ENCODE assay signal across 25 cellular contexts in the genomic region with DNA sequence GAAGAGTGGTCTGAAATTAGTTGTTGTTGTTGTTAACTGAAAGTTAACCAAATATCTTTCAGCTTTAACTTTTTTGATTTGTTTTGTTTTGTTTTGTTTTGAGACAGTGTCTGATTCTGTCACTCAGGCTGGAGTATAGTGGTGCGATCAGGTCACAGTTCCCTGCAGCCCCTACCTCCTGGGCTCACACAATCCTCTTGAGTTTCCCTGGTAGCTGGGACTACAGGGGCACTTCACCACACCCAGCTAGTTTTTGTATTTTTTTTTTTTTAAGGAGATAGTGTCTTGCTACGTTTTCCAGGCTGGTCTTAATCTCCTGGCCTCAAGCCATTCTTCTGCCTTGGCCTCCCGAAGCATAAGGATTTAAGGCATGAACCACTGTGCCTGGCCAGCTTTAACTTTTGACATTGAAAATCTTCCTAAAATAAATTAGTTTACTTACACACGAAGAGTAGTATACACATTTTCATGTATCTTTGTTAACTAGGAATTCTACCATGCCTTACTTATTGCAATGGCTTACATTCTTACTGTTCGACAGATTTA. TPM values are rescaled to one million over a fixed set of nuclear protein-coding genes. Genes with fewer than 3 reads are reported as not detected.
"Had no signal": no experiment of that assay in that cellular context is flagged by ENCODE, and none has a peak within 500 bp of the region (broad histone marks: within the 10 kb centered on the region; RNA-seq: fewer than 3 reads in every experiment).

No MANE protein-coding gene starts in this region.

- H3K27ac ChIP-seq: brain microvascular endothelial cell, gastrocnemius medialis, lower lobe of right lung had no signal

- ATAC-seq: activated naive CD8-positive, alpha-beta T cell treated with anti-CD3 and anti-CD28 coated beads, Interleukin-2, amount 50 U/mL, for 24 hours; gastrocnemius medialis; left colon; lower lobe of right lung; sciatic nerve; stimulated activated naive B cell treated with anti-CD40 and anti-IgM and Interleukin-4, amounts not matched to agents 10 μg/mL and 1 μg/mL and 100 μg/mL, for 72 hours; T-helper 17 cell had no signal

- H3K9me3 Mint-ChIP-seq: activated CD4-positive, alpha-beta memory T cell treated with anti-CD3 and anti-CD28 coated beads, Interleukin-2, amount 10 ng/mL, durations not matched to agents 7 days and 5 days; activated CD4-positive, alpha-beta T cell treated with anti-CD3 and anti-CD28 coated beads, Interleukin-2, amount 10 ng/mL, durations not matched to agents 24 days and 14 days; activated naive CD8-positive, alpha-beta T cell treated with anti-CD3 and anti-CD28 coated beads, Interleukin-2, amount 50 U/mL, for 24 hours; naive B cell; stimulated activated naive B cell treated with anti-CD40 and anti-IgM and Interleukin-4, amounts not matched to agents 10 μg/mL and 1 μg/mL and 100 μg/mL, for 72 hours had no signal

- H3K36me3 ChIP-seq: brain microvascular endothelial cell, gastrocnemius medialis, lower lobe of right lung had no signal

- H3K9me3 ChIP-seq: gastrocnemius medialis, lower lobe of right lung had no signal

- DNase-seq: activated CD4-positive, alpha-beta memory T cell treated with anti-CD3 and anti-CD28 coated beads, Interleukin-2, amount 10 ng/mL, durations not matched to agents 7 days and 5 days; activated CD4-positive, alpha-beta T cell treated with anti-CD3 and anti-CD28 coated beads, Interleukin-2, amount 10 ng/mL, durations not matched to agents 24 days and 14 days; activated gamma-delta T cell; activated naive CD4-positive, alpha-beta T cell treated with anti-CD3 and anti-CD28 coated beads, Interleukin-2, amount 50 U/mL, for 16 hours; activated naive CD8-positive, alpha-beta T cell treated with anti-CD3 and anti-CD28 coated beads, Interleukin-2, amount 50 U/mL, for 24 hours; activated T-cell treated with anti-CD3 and anti-CD28 coated beads for 4 hours; anterior cingulate cortex; brain microvascular endothelial cell; caudate nucleus; effector CD8-positive, alpha-beta T cell; erythroblast; gastrocnemius medialis; islet precursor cell; left colon; lower lobe of right lung; mesendoderm; naive B cell; nucleus accumbens; small intestine; stimulated activated CD4-positive, alpha-beta T cell treated with anti-CD3 and anti-CD28 coated beads, Interleukin-2, amount 100 ng/mL, for 48 hours; stimulated activated CD8-positive, alpha-beta memory T cell treated with anti-CD3 and anti-CD28 coated beads, Interleukin-4, amount 100 ng/mL, for 48 hours; stimulated activated naive B cell treated with anti-CD40 and anti-IgM and Interleukin-4, amounts not matched to agents 10 μg/mL and 1 μg/mL and 100 μg/mL, for 72 hours; SW 1271; T-helper 17 cell had no signal

- H3K27me3 ChIP-seq: brain microvascular endothelial cell, gastrocnemius medialis had no signal

- H3K4me1 Mint-ChIP-seq: activated CD4-positive, alpha-beta memory T cell treated with anti-CD3 and anti-CD28 coated beads, Interleukin-2, amount 10 ng/mL, durations not matched to agents 7 days and 5 days; activated CD4-positive, alpha-beta T cell treated with anti-CD3 and anti-CD28 coated beads, Interleukin-2, amount 10 ng/mL, durations not matched to agents 24 days and 14 days; activated naive CD8-positive, alpha-beta T cell treated with anti-CD3 and anti-CD28 coated beads, Interleukin-2, amount 50 U/mL, for 24 hours; naive B cell; stimulated activated naive B cell treated with anti-CD40 and anti-IgM and Interleukin-4, amounts not matched to agents 10 μg/mL and 1 μg/mL and 100 μg/mL, for 72 hours had no signal

- H3K27ac Mint-ChIP-seq: activated CD4-positive, alpha-beta memory T cell treated with anti-CD3 and anti-CD28 coated beads, Interleukin-2, amount 10 ng/mL, durations not matched to agents 7 days and 5 days; activated CD4-positive, alpha-beta T cell treated with anti-CD3 and anti-CD28 coated beads, Interleukin-2, amount 10 ng/mL, durations not matched to agents 24 days and 14 days; activated naive CD8-positive, alpha-beta T cell treated with anti-CD3 and anti-CD28 coated beads, Interleukin-2, amount 50 U/mL, for 24 hours; naive B cell; stimulated activated naive B cell treated with anti-CD40 and anti-IgM and Interleukin-4, amounts not matched to agents 10 μg/mL and 1 μg/mL and 100 μg/mL, for 72 hours; T-helper 17 cell had no signal

- H3K4me3 ChIP-seq: gastrocnemius medialis, lower lobe of right lung had no signal

- H3K36me3 Mint-ChIP-seq: naive B cell; stimulated activated naive B cell treated with anti-CD40 and anti-IgM and Interleukin-4, amounts not matched to agents 10 μg/mL and 1 μg/mL and 100 μg/mL, for 72 hours had no signal

- H3K4me3 Mint-ChIP-seq: activated CD4-positive, alpha-beta memory T cell treated with anti-CD3 and anti-CD28 coated beads, Interleukin-2, amount 10 ng/mL, durations not matched to agents 7 days and 5 days; activated CD4-positive, alpha-beta T cell treated with anti-CD3 and anti-CD28 coated beads, Interleukin-2, amount 10 ng/mL, durations not matched to agents 24 days and 14 days; activated naive CD8-positive, alpha-beta T cell treated with anti-CD3 and anti-CD28 coated beads, Interleukin-2, amount 50 U/mL, for 24 hours; naive B cell; stimulated activated naive B cell treated with anti-CD40 and anti-IgM and Interleukin-4, amounts not matched to agents 10 μg/mL and 1 μg/mL and 100 μg/mL, for 72 hours; T-helper 17 cell had no signal

- H3K27me3 Mint-ChIP-seq: activated naive CD8-positive, alpha-beta T cell treated with anti-CD3 and anti-CD28 coated beads, Interleukin-2, amount 50 U/mL, for 24 hours had no signal

RNA-seq across cellular contexts. Expression of a gene that starts 44.9 kb away (rescaled TPM):
- total RNA-seq: T-helper 17 cell had no signal
